In genomic region chr2:70012887-70013286, GRCh38 we compare ENCODE assay signal across 4 cellular contexts.
"Had no signal": no experiment of that assay in that cellular context is flagged by ENCODE, and none has a peak within 500 bp of the region (broad histone marks: within the 10 kb centered on the region; RNA-seq: fewer than 3 reads in every experiment).

No MANE protein-coding gene starts in this region.

- H3K4me1 Mint-ChIP-seq: GM23338 had no signal

- DNase-seq: H9, HCEC 1CT, IMR-90 had no signal

- H3K27ac Mint-ChIP-seq: GM23338, H9 had no signal

- H3K9me3 Mint-ChIP-seq: GM23338 had no signal

- H3K4me3 Mint-ChIP-seq: GM23338, H9 had no signal

- H2AFZ ChIP-seq: GM23338 had no signal

- ATAC-seq: GM23338 had no signal

- H3K4me3 ChIP-seq: GM23338 had no signal

- H3K4me2 ChIP-seq: GM23338 had no signal
